In genomic region chr3:170355738-170356595, GRCh38 we compare ENCODE assay signal across 8 cellular contexts. TPM values are rescaled to one million over a fixed set of nuclear protein-coding genes. Genes with fewer than 3 reads are reported as not detected.
A peak's percentile ranks its signal among the peaks of the same experiment; 100 is the strongest.
DNase-seq lines count a peak whose midpoint lies in the region; ATAC-seq, FAIRE-seq and TF ChIP-seq lines count a peak whose summit lies in the region.

No MANE protein-coding gene starts in this region.

- H2AK5ac ChIP-seq in trophoblast cell (ENCODE audit: low read length) = peak overlapping the region; percentile 80

- peaks cover 22% of the 10 kb centered on the region for H3K79me2 ChIP-seq in trophoblast cell (ENCODE audit: control insufficient read depth, insufficient read depth, low read length, poor library complexity)

- peak overlapping the region; percentile 81 for H3K14ac ChIP-seq in trophoblast cell (ENCODE audit: low read length)

- H2BK120ac ChIP-seq in trophoblast cell (ENCODE audit: insufficient read depth, low read length, poor library complexity) = peak overlapping the region; percentile 73

- H3K18ac ChIP-seq in trophoblast cell (ENCODE audit: low read length) = peak overlapping the region; percentile 92

- H3K79me1 ChIP-seq in trophoblast cell (ENCODE audit: low read length) = peaks cover 31% of the 10 kb centered on the region

- TF ChIP-seq CTCF in A549 (IDR thresholded peaks at IDR 0.05) (no peak), GM13977 (IDR thresholded peaks at IDR 0.05; ENCODE audit: extremely low read depth, insufficient read depth, missing control alignments) (no peak), heart right ventricle (IDR thresholded peaks at IDR 0.05) (no peak)

- H3K27me3 Mint-ChIP-seq in activated T-helper 17 cell treated with anti-CD3 and anti-CD28 coated beads, Interleukin-2, amount 50 U/mL, for 72 hours = no peaks in the 10 kb centered on the region

- WGBS in A549 (ENCODE audit: missing lambda C conversion rate) = 2% methylated on average over 19 of the region's 22 CpGs
- 3 to 4% methylated on average over 22 of the region's 22 CpGs for WGBS in heart right ventricle, 2 donors
- WGBS in trophoblast cell (ENCODE audit: extremely low coverage, insufficient coverage, insufficient read length) = no CpG with 5 or more reads among the region's 22 CpGs

- peaks cover 24% of the 10 kb centered on the region for H3K4me1 Mint-ChIP-seq in activated T-helper 17 cell treated with anti-CD3 and anti-CD28 coated beads, Interleukin-2, amount 50 U/mL, for 72 hours

- H2AFZ ChIP-seq in trophoblast cell (ENCODE audit: insufficient read depth, low read length, poor library complexity) = no peak overlapping the region

- intact Hi-C loops in heart right ventricle (cut with DNase I) = loop anchor here in 6 of 10 donors (2.0 to 10.0 kb wide), 4 partner anchors 44 to 174 kb away; partner anchors contain the start of genes PHC3 (in 3 of the 6) and PRKCI (in 1 of the 6)

- peak overlapping the region; percentile 99 for H4K91ac ChIP-seq in trophoblast cell (ENCODE audit: low read depth, low read length)

- H3K4ac ChIP-seq in trophoblast cell (ENCODE audit: low read depth, low read length) = peak overlapping the region; percentile 95

- H3K9ac ChIP-seq in trophoblast cell (ENCODE audit: low read length) = peak overlapping the region; percentile 57

- peak overlapping the region; percentile 89 for H4K8ac ChIP-seq in trophoblast cell (ENCODE audit: low read depth, low read length)

- in situ Hi-C loops in GM13977 (cut with MboI; ENCODE audit: low pct_unique_long_range_greater_than_20kb, low sequenced_read_pairs, unreplicated experiment) = no loop called here

- peak overlapping the region; percentile 54 for H3K27ac Mint-ChIP-seq in activated T-helper 17 cell treated with anti-CD3 and anti-CD28 coated beads, Interleukin-2, amount 50 U/mL, for 72 hours

- H3K27ac ChIP-seq in A549 = peak overlapping the region; percentile 99
- H3K27ac ChIP-seq in heart right ventricle = peak overlapping the region; percentile 97 to 100 (median 100)
- H3K27ac ChIP-seq in trophoblast cell (ENCODE audit: low read depth, low read length) = peak overlapping the region; percentile 100

- CTCF ChIA-PET in A549 (lab: Yijun Ruan, JAX) = interaction anchor here (1.0 to 2.4 kb wide), 15 partner anchors 11 to 75 kb away, joined by 3 to 12 read pairs (median 6); no protein-coding TSS in a partner anchor

- ATAC-seq in A549 (peak; percentile 3 to 8; a peak in 4 of 6 replicates), HG02885 (IDR thresholded peaks at IDR 0.05; ENCODE audit: poor library complexity, unreplicated experiment) (peak; percentile 15), heart right ventricle (peak in 4 of 8 donors; percentile 5 to 32 (median 16)), GM18520 (IDR thresholded peaks at IDR 0.05; ENCODE audit: unreplicated experiment) (no peak)
- no peak for ATAC-seq in activated T-helper 17 cell treated with anti-CD3 and anti-CD28 coated beads, Interleukin-2, amount 50 U/mL, for 72 hours (replicated peaks)

- H3K4me3 Mint-ChIP-seq in activated T-helper 17 cell treated with anti-CD3 and anti-CD28 coated beads, Interleukin-2, amount 50 U/mL, for 72 hours = peak overlapping the region; percentile 55

- H2BK12ac ChIP-seq in trophoblast cell (ENCODE audit: low read length) = peak overlapping the region; percentile 92

- H3K27me3 ChIP-seq in heart right ventricle = no peaks in the 10 kb centered on the region
- no peaks in the 10 kb centered on the region for H3K27me3 ChIP-seq in trophoblast cell (ENCODE audit: insufficient read depth, low read length)

- peak overlapping the region; percentile 70 for H4K12ac ChIP-seq in trophoblast cell (ENCODE audit: low read depth, low read length)

- no peak for TF ChIP-seq RAD21 in A549 (conservative IDR thresholded peaks at IDR 0.05 in 1 of 2, IDR thresholded peaks at IDR 0.05 in 1 of 2)

- H2BK5ac ChIP-seq in trophoblast cell (ENCODE audit: low read depth, low read length, poor library complexity) = peak overlapping the region; percentile 99

- H3K36me3 Mint-ChIP-seq in activated T-helper 17 cell treated with anti-CD3 and anti-CD28 coated beads, Interleukin-2, amount 50 U/mL, for 72 hours (ENCODE audit: low read depth) = peaks cover 25% of the 10 kb centered on the region

- TF ChIP-seq EP300 in A549 (IDR thresholded peaks at IDR 0.05) = no peak

- peaks cover 35% of the 10 kb centered on the region for H3K4me1 ChIP-seq in A549
- H3K4me1 ChIP-seq in heart right ventricle = peaks cover 0 to 52% (median 35%) of the 10 kb centered on the region in 9 donors
- H3K4me1 ChIP-seq in trophoblast cell (ENCODE audit: control insufficient read depth in 1 of 2, insufficient read depth in 2 of 2, low read length in 2 of 2) = peaks cover 12 to 14% of the 10 kb centered on the region in 2 experiments

- H3K9me3 Mint-ChIP-seq in activated T-helper 17 cell treated with anti-CD3 and anti-CD28 coated beads, Interleukin-2, amount 50 U/mL, for 72 hours = no peaks in the 10 kb centered on the region

- TF ChIP-seq POLR2A in A549 (IDR thresholded peaks at IDR 0.05; ENCODE audit: low read length) = no peak

- POLR2A ChIA-PET in A549 (lab: Yijun Ruan, JAX) = interaction anchor here (0.6 to 2.5 kb wide), 18 partner anchors 10 to 591 kb away, joined by 3 to 15 read pairs (median 6); partner anchors contain the start of genes PHC3, PRKCI, RPL22L1 and TERC

- H3K4me3 ChIP-seq in A549 = peak overlapping the region; percentile 75
- H3K4me3 ChIP-seq in heart right ventricle = peak overlapping the region; percentile 11 to 99 (median 58)
- H3K4me3 ChIP-seq in trophoblast cell (ENCODE audit: low read depth, low read length) = no peak overlapping the region

- DNase-seq in A549 (ENCODE audit: low read depth in 1 of 2, low spot score in 1 of 2) (peak in 1 of 2 experiments; percentile 66), GM13977 (ENCODE audit: low spot score) (peak; percentile 38), NCI-H2171 (lab: John Stamatoyannopoulos, UW) (peak; percentile 69), heart right ventricle (peak; percentile 50 to 71), trophoblast cell (peak; percentile 20 to 51)

- H3K9me3 ChIP-seq in A549 (no peaks in the 10 kb centered on the region), heart right ventricle (no peaks in the 10 kb centered on the region), trophoblast cell (ENCODE audit: insufficient read depth, low read depth, low read length) (no peaks in the 10 kb centered on the region)

- H3K36me3 ChIP-seq in heart right ventricle (peaks cover 0 to 18% (median 0%) of the 10 kb centered on the region in 9 donors), trophoblast cell (ENCODE audit: control insufficient read depth in 1 of 2, insufficient read depth in 2 of 2, low read length in 2 of 2) (peaks cover 3 to 8% of the 10 kb centered on the region in 2 experiments)

- FAIRE-seq in A549 (lab: Jason Lieb, UNC) = no peak

- H3K4me2 ChIP-seq in A549 (peak overlapping the region; percentile 98), trophoblast cell (ENCODE audit: low read length) (peak overlapping the region; percentile 58)

- H3K23ac ChIP-seq in trophoblast cell (ENCODE audit: low read length) = no peak overlapping the region

TF ChIP-seq in A549, 52 proteins besides CTCF, POLR2A, EP300 and RAD21:
- TF ChIP-seq CEBPB (IDR thresholded peaks at IDR 0.05) = peak in 1 of 2 experiments; percentile 19; a peak in 1 of 4 replicates
- TF ChIP-seq MAZ (IDR thresholded peaks at IDR 0.05; ENCODE audit: borderline replicate concordance, low read depth, low read length) = no peak
TF ChIP-seq in A549: peak in this region for 1.

RNA-seq across cellular contexts. Expression of gene SKIL, which starts 1.5 kb away (rescaled TPM):
- polyA plus RNA-seq in A549 (2011; rRNA removed) = 53.7 and 64.2 TPM in 2 replicates
- polyA plus RNA-seq in A549 (2012; cell fraction: cytosol; rRNA removed) = 7.8 and 8.5 TPM in 2 replicates
- polyA plus RNA-seq in A549 (2012; cell fraction: nucleus; rRNA removed) = 5.7 and 7.8 TPM in 2 replicates
- polyA plus RNA-seq in A549 (2017; fragmentation: RNase III; extraction: RNeasy Plus Mini Kit Qiagen cat#74134 plus additional on column Dnase treatment) = 39.6 to 43.8 TPM (median 40.3 TPM) in 3 replicates
- polyA minus RNA-seq in A549 (2011; rRNA and poly(A)+ RNA removed) = 137 and 140 TPM in 2 replicates
- 10 to 100 TPM; 16.9 to 21.0 TPM for total RNA-seq in activated T-helper 17 cell treated with anti-CD3 and anti-CD28 coated beads, Interleukin-2, amount 50 U/mL, for 72 hours
- 10 to 100 TPM; 17.7 to 32.1 (median 24.9) TPM for total RNA-seq in heart right ventricle
- polyA plus RNA-seq in heart right ventricle = 10 to 100 TPM in 1 of 2 donors, 1 to 10 TPM in 1; 4.9 to 10.2 TPM
- 90.2 and 92.2 TPM in 2 replicates for polyA plus RNA-seq in trophoblast cell (2013)

Comparison
In these comparisons a context has a peak if more than half of its experiments do, and no peak if none do; other contexts are left out.
1. ATAC-seq: peak in A549 (2 of 2) and HG02885 (single experiment); none in activated T-helper 17 cell treated with anti-CD3 and anti-CD28 coated beads, Interleukin-2, amount 50 U/mL, for 72 hours (single experiment) and GM18520 (single experiment).
2. Peak in every context shown above with its lines, with median percentiles within 50 percentile points of each other: H3K27ac ChIP-seq.